ENCODE assay signal across 9 cellular contexts in genomic region chr3:181727122-181728036, GRCh38. TPM values are rescaled to one million over a fixed set of nuclear protein-coding genes. Genes with fewer than 3 reads are reported as not detected.
DNase-seq lines count a peak whose midpoint lies in the region; ATAC-seq and TF ChIP-seq lines count a peak whose summit lies in the region.
"Had no signal": no experiment of that assay in that cellular context is flagged by ENCODE, and none has a peak within 500 bp of the region (broad histone marks: within the 10 kb centered on the region; RNA-seq: fewer than 3 reads in every experiment).

No MANE protein-coding gene starts in this region.

- H3K4me1 Mint-ChIP-seq in activated T-cell treated with anti-CD3 and anti-CD28 coated beads, Interleukin-2, amount 50 U/mL, for 4 hours (ENCODE audit: low read depth): peaks cover 6% of the 10 kb centered on the region

- peaks cover 2% of the 10 kb centered on the region for H3K36me3 Mint-ChIP-seq in activated T-cell treated with anti-CD3 and anti-CD28 coated beads, Interleukin-2, amount 50 U/mL, for 4 hours (ENCODE audit: insufficient read depth)

- WGBS in lung, 2 donors: 4 to 6% methylated on average over 39 of the region's 39 CpGs

- no peak for TF ChIP-seq CTCF in lung (IDR thresholded peaks at IDR 0.05; ENCODE audit: control extremely low read depth, extremely low read depth)
- TF ChIP-seq CTCF in thoracic aorta (IDR thresholded peaks at IDR 0.05): no peak

- H3K4me3 Mint-ChIP-seq in activated T-cell treated with anti-CD3 and anti-CD28 coated beads, Interleukin-2, amount 50 U/mL, for 4 hours: peak overlapping the region; percentile 58

- H3K9me3 Mint-ChIP-seq in activated T-cell treated with anti-CD3 and anti-CD28 coated beads, Interleukin-2, amount 50 U/mL, for 4 hours: peaks cover 8% of the 10 kb centered on the region

- peak overlapping the region; percentile 18 for H3K4me3 ChIP-seq in lung
- H3K4me3 ChIP-seq in thoracic aorta: peak overlapping the region; percentile 63
- H3K4me3 ChIP-seq: BLaER1 treated with 17β-estradiol and CSF1 and Interleukin-3, amounts not matched to agents 10 nM and 100 nM had no signal

- DNase-seq in activated T-cell treated with anti-CD3 and anti-CD28 coated beads, Interleukin-2, amount 50 U/mL, for 4 hours: no peak
- DNase-seq in activated T-cell treated with anti-CD3 and anti-CD28 coated beads for 4 hours: no peak
- DNase-seq in astrocyte of the hippocampus (ENCODE audit: low read depth, low spot score): peak; percentile 81
- DNase-seq in lung (ENCODE audit: low spot score): no peak
- no peak for DNase-seq in thoracic aorta (ENCODE audit: low spot score)
- DNase-seq in NCI-H446 treated with DMSO at 0.1 percent for 48 hours (lab: John Stamatoyannopoulos, UW): no peak

- H3K4me1 ChIP-seq in lung (ENCODE audit: control insufficient read depth in 2 of 2, insufficient read depth in 2 of 2, low read length in 2 of 2) (peaks cover 0 to 5% of the 10 kb centered on the region in 2 donors), thoracic aorta (ENCODE audit: control insufficient read depth in 1 of 2, low read depth in 2 of 2) (peaks cover 0 to 15% of the 10 kb centered on the region in 2 donors)
- H3K4me1 ChIP-seq: BLaER1 treated with 17β-estradiol and CSF1 and Interleukin-3, amounts not matched to agents 10 nM and 100 nM had no signal

- no peaks in the 10 kb centered on the region for H3K36me3 ChIP-seq in lung (ENCODE audit: control insufficient read depth in 2 of 2, insufficient read depth in 2 of 2, low read length in 2 of 2)
- no peaks in the 10 kb centered on the region for H3K36me3 ChIP-seq in thoracic aorta
- H3K36me3 ChIP-seq: BLaER1 treated with 17β-estradiol and CSF1 and Interleukin-3, amounts not matched to agents 10 nM and 100 nM had no signal

- ATAC-seq in activated T-cell treated with anti-CD3 and anti-CD28 coated beads, Interleukin-2, amount 50 U/mL, for 4 hours: no peak
- ATAC-seq in lung (ENCODE audit: insufficient read depth, low FRiP score) (no peak), thoracic aorta (ENCODE audit: insufficient number of reproducible peaks, low FRiP score, low read depth) (no peak), HG03457 (IDR thresholded peaks at IDR 0.05; ENCODE audit: unreplicated experiment) (no peak), GM19395 (IDR thresholded peaks at IDR 0.05; ENCODE audit: unreplicated experiment) (no peak)

- H3K27me3 Mint-ChIP-seq in activated T-cell treated with anti-CD3 and anti-CD28 coated beads, Interleukin-2, amount 50 U/mL, for 4 hours (ENCODE audit: low read depth): peaks cover 90% of the 10 kb centered on the region

- no peak overlapping the region for H3K27ac ChIP-seq in lung (ENCODE audit: low read depth in 1 of 2, low read length in 1 of 2)
- H3K27ac ChIP-seq in thoracic aorta: no peak overlapping the region
- H3K27ac ChIP-seq: BLaER1 treated with 17β-estradiol and CSF1 and Interleukin-3, amounts not matched to agents 10 nM and 100 nM had no signal

- H3K27me3 ChIP-seq in lung (ENCODE audit: control insufficient read depth, insufficient read depth): peaks cover 10% of the 10 kb centered on the region
- H3K27me3 ChIP-seq in thoracic aorta (replicated peaks; ENCODE audit: insufficient read depth): peaks cover 32% of the 10 kb centered on the region

- H3K9me3 ChIP-seq in lung (ENCODE audit: control insufficient read depth in 2 of 2, insufficient read depth in 1 of 2, low read length in 1 of 2) (peaks cover 0 to 12% of the 10 kb centered on the region in 2 donors), thoracic aorta (no peaks in the 10 kb centered on the region)

RNA-seq across cellular contexts. Expression of gene SOX2, which starts 15.7 kb away (rescaled TPM):
- under 1 TPM in 1 of 3 donors, not detected in 2; 0.08 TPM for total RNA-seq in activated T-cell treated with anti-CD3 and anti-CD28 coated beads, Interleukin-2, amount 50 U/mL, for 4 hours
- 10 to 100 TPM in 1 of 2 donors, 1 to 10 TPM in 1; 8.7 to 16.4 TPM for total RNA-seq in lung
- polyA plus RNA-seq in lung: 1 to 10 TPM; 4.4 to 5.8 TPM
- total RNA-seq in thoracic aorta: under 1 TPM in 1 of 2 donors, not detected in 1; 0.35 TPM

Comparison
In these comparisons a context has a peak if more than half of its experiments do, and no peak if none do; other contexts are left out.
1. RNA of gene SOX2, which starts 15.7 kb away (total RNA-seq): 8.7 to 16.4 TPM in lung; 0.35 TPM in thoracic aorta and 0.08 TPM in activated T-cell treated with anti-CD3 and anti-CD28 coated beads, Interleukin-2, amount 50 U/mL, for 4 hours; every median in the first group is over 4 times any median in the second.